14 cellular contexts compared by ENCODE assay signal in genomic region chr16:55392701-55393100, GRCh38.
DNase-seq lines count a peak whose midpoint lies in the region; ATAC-seq and TF ChIP-seq lines count a peak whose summit lies in the region.
"Had no signal": no experiment of that assay in that cellular context is flagged by ENCODE, and none has a peak within 500 bp of the region (broad histone marks: within the 10 kb centered on the region; RNA-seq: fewer than 3 reads in every experiment).

No MANE protein-coding gene starts in this region.

- TF ChIP-seq CTCF in left ventricle myocardium inferior (IDR thresholded peaks at IDR 0.05; ENCODE audit: borderline replicate concordance) (no peak), epithelial cell of esophagus (IDR thresholded peaks at IDR 0.05; ENCODE audit: insufficient read depth, low read depth, low read length, missing control alignments) (no peak)

- H3K4me3 ChIP-seq in left ventricle myocardium inferior (no peak overlapping the region), epithelial cell of esophagus (ENCODE audit: low read length) (no peak overlapping the region)
- H3K4me3 ChIP-seq: GM12878 had no signal

- H3K27ac ChIP-seq in left ventricle myocardium inferior (replicated peaks), result peak overlapping the region; percentile 86

- no peaks in the 10 kb centered on the region for H3K36me3 ChIP-seq in left ventricle myocardium inferior
- H3K36me3 ChIP-seq: BE2C had no signal

- H3K27me3 ChIP-seq in left ventricle myocardium inferior (ENCODE audit: low read depth), result no peaks in the 10 kb centered on the region

- intact Hi-C loops in left ventricle myocardium inferior (cut with micrococcal nuclease), result no loop called here
- intact Hi-C loops in left ventricle myocardium superior (cut with micrococcal nuclease), result no loop called here

- DNase-seq in left ventricle myocardium inferior (no peak), left ventricle myocardium superior (no peak), epithelial cell of esophagus (ENCODE audit: low read depth) (peak; percentile 23), kidney tubule cell (ENCODE audit: low spot score) (peak; percentile 50), cortex of kidney (lab: John Stamatoyannopoulos, UW) (no peak)
- no peak for DNase-seq in activated CD4-positive, alpha-beta T cell treated with anti-CD3 and anti-CD28 coated beads for 48 hours
- DNase-seq: BE2C; CD4-positive, CD25-positive, alpha-beta regulatory T cell; KBM-7; NCI-H1694 treated with DMSO at 0.1 percent for 48 hours had no signal

- peaks cover 34% of the 10 kb centered on the region for H3K4me1 ChIP-seq in left ventricle myocardium inferior
- H3K4me1 ChIP-seq: BE2C had no signal

- H3K9me3 ChIP-seq in left ventricle myocardium inferior (replicated peaks), result no peaks in the 10 kb centered on the region
- H3K9me3 ChIP-seq: BE2C had no signal

- ATAC-seq in left ventricle myocardium superior, result no peak
- no peak for ATAC-seq in GM19324 (IDR thresholded peaks at IDR 0.05; ENCODE audit: low FRiP score, unreplicated experiment)
- no peak for ATAC-seq in GM21526 (IDR thresholded peaks at IDR 0.05; ENCODE audit: low FRiP score, unreplicated experiment)
- ATAC-seq: GM12878, HepG2 had no signal

Comparison
In these comparisons a context has a peak if more than half of its experiments do, and no peak if none do; other contexts are left out.
1. DNase-seq: peak in epithelial cell of esophagus (single experiment) and kidney tubule cell (single experiment); none in left ventricle myocardium inferior (single experiment), left ventricle myocardium superior (single experiment), activated CD4-positive, alpha-beta T cell treated with anti-CD3 and anti-CD28 coated beads for 48 hours (single experiment) and cortex of kidney (single experiment).